Comparison of ENCODE assay signal across 8 cellular contexts in genomic region chr1:183633676-183634343, GRCh38. TPM values are rescaled to one million over a fixed set of nuclear protein-coding genes. Genes with fewer than 3 reads are reported as not detected.
DNase-seq lines count a peak whose midpoint lies in the region; ATAC-seq, FAIRE-seq and TF ChIP-seq lines count a peak whose summit lies in the region.

No MANE protein-coding gene starts in this region.

- H3K9me3 ChIP-seq in OCI-LY3 (ENCODE audit: insufficient read depth, low read length), result no peaks in the 10 kb centered on the region

- POLR2A ChIA-PET in MCF 10A (lab: Yijun Ruan, JAX), result interaction anchor here (0.6 to 7.4 kb wide), 26 partner anchors 8 to 1855 kb away, joined by 3 to 67 read pairs (median 4); partner anchors contain the start of genes SMG7 and TSEN15

- peak; percentile 48 for ATAC-seq in HG03460 (IDR thresholded peaks at IDR 0.05; ENCODE audit: unreplicated experiment)

- peak overlapping the region; percentile 100 for H3K4me3 Mint-ChIP-seq in MCF 10A (ENCODE audit: unreplicated experiment)

- H3K4me1 ChIP-seq in OCI-LY3 (ENCODE audit: low read length), result peaks cover 36% of the 10 kb centered on the region

- peaks cover 46% of the 10 kb centered on the region for H3K36me3 ChIP-seq in OCI-LY3 (replicated peaks; ENCODE audit: low read depth, low read length)

- H4K20me1 ChIP-seq in OCI-LY3 (ENCODE audit: insufficient read depth, low read length), result peaks cover 45% of the 10 kb centered on the region

- H3K4me2 ChIP-seq in OCI-LY3 (ENCODE audit: low read length), result peak overlapping the region; percentile 86

- DNase-seq in Daoy (ENCODE audit: low read depth) (peak; percentile 76), GM19239 (ENCODE audit: insufficient read length, low spot score) (no peak), MCF 10A (ENCODE audit: unreplicated experiment) (peak; percentile 89), left kidney (ENCODE audit: low read depth, low spot score) (peak; percentile 75), stromal cell of bone marrow (ENCODE audit: low read depth) (peak; percentile 71), occipital lobe (lab: John Stamatoyannopoulos, UW) (no peak)

- no peaks in the 10 kb centered on the region; the same call in 1 of the 2 replicates for H3K27me3 ChIP-seq in OCI-LY3 (ENCODE audit: low read depth, low read length)

- peaks cover 68% of the 10 kb centered on the region for H3K79me2 ChIP-seq in OCI-LY3 (ENCODE audit: low read length)

- peak overlapping the region; percentile 87 for H3K4me3 ChIP-seq in OCI-LY3 (ENCODE audit: low read length)

- TF ChIP-seq CTCF in OCI-LY3 (IDR thresholded peaks at IDR 0.05; ENCODE audit: low read depth, low read length) (peak; percentile 48), MCF 10A (IDR thresholded peaks at IDR 0.05; ENCODE audit: unreplicated experiment) (peak; percentile 66)

- peaks cover 21% of the 10 kb centered on the region for H3K4me1 Mint-ChIP-seq in MCF 10A (ENCODE audit: insufficient read depth, unreplicated experiment)

- intact Hi-C loops in MCF 10A (cut with micrococcal nuclease), result loop anchor here (1.0 to 10.0 kb wide), 3 partner anchors 25 to 751 kb away; partner anchors contain the start of genes C1orf21 and SMG7

- H3K27me3 Mint-ChIP-seq in MCF 10A (ENCODE audit: insufficient read depth, unreplicated experiment), result no peaks in the 10 kb centered on the region

- BruUV-seq in MCF 10A (replicated peaks; lab: Mats Ljungman, UMichigan), result TSS peak; percentile 69

- CTCF ChIA-PET in MCF 10A (lab: Yijun Ruan, JAX), result interaction anchor here (0.6 to 4.8 kb wide), 29 partner anchors 7 to 1697 kb away, joined by 3 to 32 read pairs (median 4); no protein-coding TSS in a partner anchor

- peak overlapping the region; percentile 94 for H3K27ac ChIP-seq in OCI-LY3 (ENCODE audit: low read length)

- peak; percentile 89 for FAIRE-seq in GM19239 (lab: Jason Lieb, UNC)

- H3K9ac ChIP-seq in OCI-LY3 (ENCODE audit: low read length), result peak overlapping the region; percentile 98

- peak overlapping the region; percentile 11 for H3K27ac Mint-ChIP-seq in MCF 10A (ENCODE audit: low read depth, unreplicated experiment)

- no peaks in the 10 kb centered on the region for H3K9me3 Mint-ChIP-seq in MCF 10A (ENCODE audit: unreplicated experiment)

- peaks cover 41% of the 10 kb centered on the region for H3K36me3 Mint-ChIP-seq in MCF 10A (ENCODE audit: insufficient read depth, unreplicated experiment)

- H2AFZ ChIP-seq in OCI-LY3 (ENCODE audit: low read depth, low read length), result no peak overlapping the region

RNA-seq across cellular contexts. Expression of gene ARPC5, which starts 1.8 kb away (rescaled TPM):
- 210 and 248 TPM in 2 replicates for total RNA-seq in Daoy (2014; rRNA removed; shearing (Covaris generic))
- 195 and 240 TPM in 2 replicates for total RNA-seq in MCF 10A (2022)
- total RNA-seq in occipital lobe, result 145 TPM

RNA-seq across cellular contexts. Expression of gene APOBEC4, which starts 19.3 kb away (rescaled TPM):
- total RNA-seq in Daoy (2014; rRNA removed; shearing (Covaris generic)), result not detected in 2 replicates
- total RNA-seq in MCF 10A (2022), result not detected in 2 replicates
- not detected for total RNA-seq in occipital lobe

RNA-seq across cellular contexts. Expression of gene NCF2, which starts 43.6 kb away (rescaled TPM):
- total RNA-seq in Daoy (2014; rRNA removed; shearing (Covaris generic)), result 19.7 and 26.2 TPM in 2 replicates
- total RNA-seq in MCF 10A (2022) (4.9 and 8.7 TPM in 2 replicates), occipital lobe (4.8 TPM)

Comparison
In these comparisons a context has a peak if more than half of its experiments do, and no peak if none do; other contexts are left out.
1. DNase-seq: peak in Daoy (single experiment), MCF 10A (single experiment), left kidney (single experiment) and stromal cell of bone marrow (single experiment); none in GM19239 (single experiment) and occipital lobe (single experiment).